ENCODE assay signal across 22 cellular contexts in genomic region chr15:40856736-40857135, GRCh38. TPM values are rescaled to one million over a fixed set of nuclear protein-coding genes. Genes with fewer than 3 reads are reported as not detected.
DNase-seq lines count a peak whose midpoint lies in the region; TF ChIP-seq lines count a peak whose summit lies in the region.
"Had no signal": no experiment of that assay in that cellular context is flagged by ENCODE, and none has a peak within 500 bp of the region (broad histone marks: within the 10 kb centered on the region; RNA-seq: fewer than 3 reads in every experiment).

No MANE protein-coding gene starts in this region.

- H2AFZ ChIP-seq in OCI-LY7 (ENCODE audit: low read length): peak overlapping the region; percentile 79

- H3K4me3 ChIP-seq in OCI-LY7 (ENCODE audit: low read depth, low read length, poor library complexity, severe bottlenecking) (no peak overlapping the region), esophagus squamous epithelium (no peak overlapping the region), prostate gland (no peak overlapping the region)
- H3K4me3 ChIP-seq: mucosa of descending colon, right atrium auricular region, thoracic aorta had no signal

- no peak overlapping the region for H3K4me2 ChIP-seq in OCI-LY7 (ENCODE audit: low read length)

- peaks cover 0 to 10% (median 0%) of the 10 kb centered on the region in 4 donors for H3K27me3 ChIP-seq in esophagus squamous epithelium
- no peaks in the 10 kb centered on the region for H3K27me3 ChIP-seq in prostate gland (replicated peaks; ENCODE audit: insufficient read depth)
- H3K27me3 ChIP-seq: right atrium auricular region had no signal

- no TSS peak for BruUV-seq in OCI-LY7 (replicated peaks; lab: Mats Ljungman, UMichigan)

- intact Hi-C loops in OCI-LY7 (cut with micrococcal nuclease; ENCODE audit: unreplicated experiment): loop anchor here (1.0 to 5.0 kb wide), 2 partner anchors 38 to 96 kb away; partner anchors contain the start of genes CHAC1 and VPS18
- intact Hi-C loops in esophagus squamous epithelium (cut with DNase I): loop anchor here (5.0 kb wide), 1 partner anchor 36 kb away; the partner anchor contains the start of gene VPS18
- intact Hi-C loops in prostate gland (cut with DNase I): loop anchor here (5.0 kb wide), 1 partner anchor 36 kb away; the partner anchor contains the start of gene VPS18

- H3K27ac ChIP-seq in C4-2B: peak overlapping the region; percentile 80
- H3K27ac ChIP-seq in OCI-LY7 (ENCODE audit: low read depth, low read length, poor library complexity, severe bottlenecking): no peak overlapping the region
- H3K27ac ChIP-seq in esophagus squamous epithelium: peak overlapping the region; percentile 75 to 86 (median 80)
- peak overlapping the region; percentile 85 to 88 for H3K27ac ChIP-seq in prostate gland
- H3K27ac ChIP-seq: right atrium auricular region, thoracic aorta had no signal

- no peaks in the 10 kb centered on the region for H3K9me2 ChIP-seq in OCI-LY7 (ENCODE audit: insufficient read depth, low read length)

- H4K20me1 ChIP-seq in OCI-LY7 (ENCODE audit: insufficient read depth, low read length): no peaks in the 10 kb centered on the region

- 67% methylated on average over 6 of the region's 7 CpGs; no CpG with 5 or more reads in 1 of the 2 donors for WGBS in esophagus squamous epithelium, 2 donors
- 61% methylated on average over 6 of the region's 7 CpGs for WGBS in prostate gland

- H3K79me2 ChIP-seq in OCI-LY7 (ENCODE audit: insufficient read depth, low read depth, low read length): no peaks in the 10 kb centered on the region

- H3K36me3 ChIP-seq in OCI-LY7 (ENCODE audit: insufficient read depth, low read length) (no peaks in the 10 kb centered on the region), esophagus squamous epithelium (peaks cover 0 to 57% (median 12%) of the 10 kb centered on the region in 3 donors), prostate gland (peaks cover 0 to 7% of the 10 kb centered on the region in 2 donors)
- H3K36me3 ChIP-seq: right atrium auricular region, thoracic aorta had no signal

- TF ChIP-seq POLR2A in esophagus squamous epithelium (IDR thresholded peaks at IDR 0.05) (no peak), prostate gland (IDR thresholded peaks at IDR 0.05) (no peak)

- no peak for TF ChIP-seq CTCF in C4-2B (conservative IDR thresholded peaks at IDR 0.05)
- no peak for TF ChIP-seq CTCF in OCI-LY7 (conservative IDR thresholded peaks at IDR 0.05; ENCODE audit: low read length)
- no peak for TF ChIP-seq CTCF in esophagus squamous epithelium (IDR thresholded peaks at IDR 0.05)
- no peak for TF ChIP-seq CTCF in prostate gland (IDR thresholded peaks at IDR 0.05)

- CTCF ChIA-PET in OCI-LY7 (lab: Charles Lee; ENCODE audit: unreplicated experiment): interaction anchor here (1.2 to 3.8 kb wide), 8 partner anchors 10 to 39 kb away, joined by 4 to 70 read pairs (median 17); partner anchors contain the start of genes RHOV and VPS18

- DNase-seq in OCI-LY7 (ENCODE audit: low spot score): no peak
- DNase-seq in esophagus squamous epithelium (lab: John Stamatoyannopoulos, UW): no peak
- DNase-seq in prostate gland (ENCODE audit: low spot score): no peak
- DNase-seq in T-helper 9 cell: no peak
- DNase-seq in COLO829 (ENCODE audit: low spot score): no peak
- DNase-seq in stimulated activated CD4-positive, alpha-beta T cell treated with anti-CD3 and anti-CD28 coated beads, Interleukin-12 subunit alpha, Interleukin-12 subunit beta, amount 100 ng/mL, for 4 hours: no peak
- no peak for DNase-seq in central memory CD4-positive, alpha-beta T cell
- DNase-seq: activated naive CD4-positive, alpha-beta T cell treated with Interleukin-2 at 50 U/mL for 16 hours; activated T-cell treated with anti-CD3 and anti-CD28 coated beads, Interleukin-2, amount 50 U/mL, for 4 hours; CD8-positive, alpha-beta T cell; cerebellar nuclear complex; DMS79; glutamatergic neuron; Kasumi-1; NCI-H1092 treated with DMSO at 0.1 percent for 48 hours; NCI-H2081; T-helper 2 cell had no signal

- H3K9me3 ChIP-seq in OCI-LY7 (ENCODE audit: low read length): no peaks in the 10 kb centered on the region
- no peaks in the 10 kb centered on the region for H3K9me3 ChIP-seq in esophagus squamous epithelium
- no peaks in the 10 kb centered on the region for H3K9me3 ChIP-seq in prostate gland
- H3K9me3 ChIP-seq: mucosa of descending colon, right atrium auricular region, thoracic aorta had no signal

- H3K4me1 ChIP-seq in OCI-LY7 (ENCODE audit: insufficient read depth, low read length, poor library complexity, severe bottlenecking) (peaks cover 17% of the 10 kb centered on the region), esophagus squamous epithelium (peaks cover 22 to 61% (median 24%) of the 10 kb centered on the region in 3 donors), prostate gland (replicated peaks) (peaks cover 14% of the 10 kb centered on the region)

- POLR2A ChIA-PET in OCI-LY7 (lab: Charles Lee): interaction anchor here (0.5 to 3.3 kb wide), 6 partner anchors 22 to 582 kb away, joined by 3 to 34 read pairs (median 6); partner anchors contain the start of genes CHAC1 and VPS18

RNA-seq across cellular contexts. Expression of gene SPINT1, which starts 12.9 kb away (rescaled TPM):
- 0.10 TPM in 1 of 2 replicates, not detected in the other for total RNA-seq in OCI-LY7 (2014; rRNA removed; shearing (Covaris generic))
- total RNA-seq in OCI-LY7 (2022) (2.0 and 2.4 TPM in 2 replicates), esophagus squamous epithelium (100 to 1,000 TPM; 168 to 506 (median 215) TPM), prostate gland (100 to 1,000 TPM; 143 to 295 TPM)

RNA-seq across cellular contexts. Expression of gene RHOV, which starts 17.3 kb away (rescaled TPM):
- 0.80 and 1.5 TPM in 2 replicates for total RNA-seq in OCI-LY7 (2014; rRNA removed; shearing (Covaris generic))
- total RNA-seq in OCI-LY7 (2022) (0.63 and 0.85 TPM in 2 replicates), esophagus squamous epithelium (100 to 1,000 TPM in 3 of 4 donors, 10 to 100 TPM in 1; 94.0 to 146 (median 123) TPM), prostate gland (10 to 100 TPM in 1 of 2 donors, 1 to 10 TPM in 1; 5.9 to 11.7 TPM)
- total RNA-seq: right atrium auricular region, thoracic aorta had no signal

RNA-seq across cellular contexts. Expression of gene PPP1R14D, which starts 28.2 kb away (rescaled TPM):
- total RNA-seq in OCI-LY7 (2014; rRNA removed; shearing (Covaris generic)): not detected in 2 replicates
- total RNA-seq in OCI-LY7 (2022) (not detected in 2 replicates), esophagus squamous epithelium (under 1 TPM in 1 of 4 donors, not detected in 3; 0.68 TPM), prostate gland (under 1 TPM in 1 of 2 donors, not detected in 1; 0.97 TPM)
- total RNA-seq: activated T-cell treated with anti-CD3 and anti-CD28 coated beads, Interleukin-2, amount 50 U/mL, for 4 hours; CD8-positive, alpha-beta T cell; H1; right atrium auricular region; thoracic aorta had no signal

RNA-seq across cellular contexts. Expression of gene VPS18, which starts 37.5 kb away (rescaled TPM):
- 24.5 and 26.2 TPM in 2 replicates for total RNA-seq in OCI-LY7 (2014; rRNA removed; shearing (Covaris generic))
- total RNA-seq in OCI-LY7 (2022) (26.4 and 30.7 TPM in 2 replicates), esophagus squamous epithelium (10 to 100 TPM; 17.4 to 25.9 (median 20.7) TPM), prostate gland (10 to 100 TPM; 32.4 to 39.0 TPM)

RNA-seq across cellular contexts. Expression of gene DNAJC17, which starts 49.5 kb away (rescaled TPM):
- total RNA-seq in OCI-LY7 (2014; rRNA removed; shearing (Covaris generic)): 24.2 and 39.2 TPM in 2 replicates
- total RNA-seq in OCI-LY7 (2022) (38.8 and 39.9 TPM in 2 replicates), esophagus squamous epithelium (10 to 100 TPM; 13.9 to 24.0 (median 19.2) TPM), prostate gland (10 to 100 TPM; 29.2 to 29.6 TPM)

Comparison
In these comparisons a context has a peak if more than half of its experiments do, and no peak if none do; other contexts are left out.
1. RNA of gene SPINT1, which starts 12.9 kb away (total RNA-seq): 143 to 295 TPM in prostate gland and 168 to 506 TPM in esophagus squamous epithelium; 0.10 to 2.4 TPM in OCI-LY7; every median in the first group is over 10 times any median in the second.
2. RNA of gene RHOV, which starts 17.3 kb away (total RNA-seq): 94.0 to 146 TPM in esophagus squamous epithelium; 5.9 to 11.7 TPM in prostate gland and 0.63 to 1.5 TPM in OCI-LY7; every median in the first group is over 4 times any median in the second.